8 cellular contexts compared by ENCODE assay signal in genomic region chr16:30747799-30748633, GRCh38. TPM values are rescaled to one million over a fixed set of nuclear protein-coding genes. Genes with fewer than 3 reads are reported as not detected.
DNase-seq lines count a peak whose midpoint lies in the region; ATAC-seq and TF ChIP-seq lines count a peak whose summit lies in the region.

PHKG2 (plus strand) TSS chr16:30748425; CDS start chr16:30748821, 396 bp downstream.

- H4K20me1 ChIP-seq in KMS-11 (ENCODE audit: insufficient read depth), result no peaks in the 10 kb centered on the region

- H3K4me2 ChIP-seq in KMS-11, result peak within 1 kb of the TSS; percentile 53

- TF ChIP-seq CTCF in KMS-11 (conservative IDR thresholded peaks at IDR 0.05; ENCODE audit: low read depth, low read length) (no peak), Peyer's patch (IDR thresholded peaks at IDR 0.05) (peak in 1 of 6 experiments; percentile 7)

- ATAC-seq in GM21737 (IDR thresholded peaks at IDR 0.05; ENCODE audit: unreplicated experiment), result peak; percentile 96

- 4% methylated on average over 42 to 60 of the region's 60 CpGs for WGBS in esophagus, 2 donors

- H3K36me3 ChIP-seq in KMS-11 (ENCODE audit: insufficient read depth) (no peaks in the 10 kb centered on the region), Peyer's patch (peaks cover 0 to 40% (median 0%) of the 10 kb centered on the region in 3 donors), esophagus (ENCODE audit: control insufficient read depth in 2 of 2, insufficient read depth in 2 of 2, low read length in 1 of 2) (peaks cover 7 to 19% of the 10 kb centered on the region in 2 donors), mucosa of stomach (ENCODE audit: control insufficient read depth, insufficient read depth, low read length) (no peaks in the 10 kb centered on the region)

- H3K4me1 ChIP-seq in KMS-11 (ENCODE audit: low read depth, poor library complexity, severe bottlenecking) (peaks cover 14% of the 10 kb centered on the region), Peyer's patch (peaks cover 0 to 22% (median 2%) of the 10 kb centered on the region in 4 donors), esophagus (ENCODE audit: control insufficient read depth in 2 of 2, insufficient read depth in 2 of 2, low read length in 1 of 2) (peaks cover 0 to 8% of the 10 kb centered on the region in 2 donors), mucosa of stomach (ENCODE audit: control insufficient read depth, insufficient read depth, low read length) (peaks cover 9% of the 10 kb centered on the region)

- peaks cover 15% of the 10 kb centered on the region; the same call in 1 of the 2 replicates for H3K79me2 ChIP-seq in KMS-11 (ENCODE audit: insufficient read depth, low read depth)

- H3K9me3 ChIP-seq in Peyer's patch (no peaks in the 10 kb centered on the region), esophagus (ENCODE audit: control insufficient read depth in 2 of 2, insufficient read depth in 1 of 2, low read depth in 1 of 2, low read length in 1 of 2) (no peaks in the 10 kb centered on the region), mucosa of stomach (ENCODE audit: control insufficient read depth, low read length) (no peaks in the 10 kb centered on the region)

- peak within 1 kb of the TSS; percentile 82 for H2AFZ ChIP-seq in KMS-11 (ENCODE audit: low read depth)

- H3K27ac ChIP-seq in KMS-11 (peak within 1 kb of the TSS; percentile 48), Peyer's patch (peak within 1 kb of the TSS; percentile 81 to 84 (median 82)), esophagus (ENCODE audit: low read depth in 2 of 2, low read length in 1 of 2) (peak within 1 kb of the TSS; percentile 83 to 90)

- H3K27me3 ChIP-seq in KMS-11 (ENCODE audit: insufficient read depth, low read depth) (no peaks in the 10 kb centered on the region), Peyer's patch (no peaks in the 10 kb centered on the region), esophagus (ENCODE audit: control insufficient read depth in 1 of 2, insufficient read depth in 2 of 2, low read length in 2 of 2) (no peaks in the 10 kb centered on the region), mucosa of stomach (ENCODE audit: control insufficient read depth, insufficient read depth, low read length) (no peaks in the 10 kb centered on the region)

- peak; percentile 62 to 69 for TF ChIP-seq POLR2A in Peyer's patch (IDR thresholded peaks at IDR 0.05)

- DNase-seq in DMS53 treated with DMSO at 0.1 percent for 48 hours (lab: John Stamatoyannopoulos, UW; ENCODE audit: unreplicated experiment) (peak; percentile 93), Peyer's patch (peak; percentile 98 to 100 (median 100))
- DNase-seq in activated T-cell treated with anti-CD3 and anti-CD28 coated beads, Interleukin-2, amount 50 U/mL, for 48 hours, result peak; percentile 98 to 99
- DNase-seq in stimulated activated CD8-positive, alpha-beta memory T cell treated with anti-CD3 and anti-CD28 coated beads, Interleukin-7, amount 100 ng/mL, for 1 hour (ENCODE audit: low read depth in 2 of 2), result peak; percentile 85 to 91

- H3K9ac ChIP-seq in KMS-11 (no peak within 1 kb of the TSS; the same call in 1 of the 2 replicates), mucosa of stomach (ENCODE audit: low read length) (peak within 1 kb of the TSS; percentile 78)

- H3K4me3 ChIP-seq in KMS-11 (IDR thresholded peaks at IDR 0.05; ENCODE audit: insufficient read depth, low read depth, low read length), result no peak within 1 kb of the TSS
- peak within 1 kb of the TSS; percentile 73 to 98 (median 84) for H3K4me3 ChIP-seq in Peyer's patch
- peak within 1 kb of the TSS; percentile 65 to 77 for H3K4me3 ChIP-seq in esophagus (ENCODE audit: low read depth in 1 of 2, low read length in 2 of 2)
- peak within 1 kb of the TSS; percentile 74 for H3K4me3 ChIP-seq in mucosa of stomach (ENCODE audit: low read length)

RNA-seq across cellular contexts. Expression of gene PHKG2, which starts in this region (rescaled TPM):
- 10 to 100 TPM; 38.9 to 94.1 (median 57.7) TPM for total RNA-seq in Peyer's patch
- 10 to 100 TPM; 23.2 to 34.8 TPM for polyA plus RNA-seq in esophagus
